Comparison of ENCODE assay signal across 8 cellular contexts in the genomic region with DNA sequence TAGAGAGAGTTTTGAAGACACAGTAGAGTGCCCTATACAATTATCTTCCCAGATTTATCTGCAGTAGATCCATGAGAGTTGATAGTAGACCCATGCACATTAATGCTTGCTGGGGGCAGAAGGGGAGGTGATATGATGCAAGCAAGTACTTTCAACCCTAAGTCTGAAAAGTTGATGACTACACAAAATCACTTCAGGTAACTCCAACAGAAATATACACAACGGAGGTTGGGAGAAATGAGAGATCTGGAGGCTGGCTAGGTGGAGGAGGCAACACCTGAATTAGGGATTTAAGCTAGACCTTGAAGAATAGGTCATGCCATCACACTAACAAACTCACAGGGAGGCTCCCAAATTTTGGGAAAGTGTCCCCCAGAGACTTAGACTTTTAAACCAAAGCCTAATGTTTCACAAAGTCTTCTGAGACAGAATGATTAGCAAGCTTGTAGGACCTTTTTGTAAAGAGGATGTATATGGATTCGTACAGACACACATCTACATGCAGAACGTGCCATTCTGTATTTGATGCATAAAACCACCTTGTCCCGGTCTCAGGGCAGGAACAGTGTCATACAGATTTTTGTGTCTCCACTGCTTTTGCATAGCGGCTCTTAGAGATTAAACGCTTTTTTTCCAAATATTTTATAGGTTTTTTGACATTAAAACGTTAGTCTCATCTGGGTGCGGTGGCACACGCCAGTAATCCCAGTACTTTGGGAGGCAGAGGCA. TPM values are rescaled to one million over a fixed set of nuclear protein-coding genes. Genes with fewer than 3 reads are reported as not detected.
A peak's percentile ranks its signal among the peaks of the same experiment; 100 is the strongest.
DNase-seq lines count a peak whose midpoint lies in the region; ATAC-seq, FAIRE-seq and TF ChIP-seq lines count a peak whose summit lies in the region.

No MANE protein-coding gene starts in this region.

- DNase-seq in AG10803 (ENCODE audit: low read depth) (no peak), breast epithelium (ENCODE audit: low spot score in 2 of 2) (no peak), neural progenitor cell (ENCODE audit: low spot score) (no peak), GM19239 (ENCODE audit: insufficient read length, low spot score) (no peak), SW480 (ENCODE audit: low spot score) (no peak)
- no peak for DNase-seq in activated CD4-positive, alpha-beta T cell treated with anti-CD3 and anti-CD28 coated beads for 48 hours

- no peaks in the 10 kb centered on the region for H3K27me3 Mint-ChIP-seq in neural progenitor cell (ENCODE audit: insufficient read depth, low read depth)

- no peaks in the 10 kb centered on the region for H3K9me3 Mint-ChIP-seq in neural progenitor cell

- H3K4me1 Mint-ChIP-seq in neural progenitor cell: peaks cover 21% of the 10 kb centered on the region

- ATAC-seq in HG03108 (IDR thresholded peaks at IDR 0.05; ENCODE audit: unreplicated experiment): no peak

- intact Hi-C loops in breast epithelium (cut with DNase I; ENCODE audit: low total_unique reads): no loop called here

- H2AFZ ChIP-seq in neural progenitor cell (replicated peaks): peak overlapping the region; percentile 93

- H3K4me1 ChIP-seq in HUES48 (ENCODE audit: control insufficient read depth, insufficient read depth, low read length) (peaks cover 7% of the 10 kb centered on the region), breast epithelium (no peaks in the 10 kb centered on the region), neural progenitor cell (peaks cover 9% of the 10 kb centered on the region)

- peaks cover 10% of the 10 kb centered on the region for H3F3A ChIP-seq in neural progenitor cell (ENCODE audit: low read depth)

- H3K9ac ChIP-seq in HUES48 (ENCODE audit: low read depth, low read length) (no peak overlapping the region), neural progenitor cell (no peak overlapping the region)

- H3K9me3 ChIP-seq in HUES48 (ENCODE audit: control insufficient read depth, insufficient read depth, low read length): no peaks in the 10 kb centered on the region
- H3K9me3 ChIP-seq in breast epithelium: no peaks in the 10 kb centered on the region
- H3K9me3 ChIP-seq in neural progenitor cell (ENCODE audit: low read depth): no peaks in the 10 kb centered on the region

- no peak for FAIRE-seq in GM19239 (lab: Jason Lieb, UNC)

- H3K79me2 ChIP-seq in neural progenitor cell (ENCODE audit: low read depth): peaks cover 27% of the 10 kb centered on the region

- H3K36me3 Mint-ChIP-seq in neural progenitor cell: peaks cover 7% of the 10 kb centered on the region

- H3K4me2 ChIP-seq in neural progenitor cell: peak overlapping the region; percentile 86

- H3K4me3 Mint-ChIP-seq in neural progenitor cell: peak overlapping the region; percentile 95

- no peak overlapping the region for H3K27ac ChIP-seq in HUES48 (ENCODE audit: low read depth, low read length)
- H3K27ac ChIP-seq in breast epithelium: no peak overlapping the region
- H3K27ac ChIP-seq in neural progenitor cell: no peak overlapping the region

- no peaks in the 10 kb centered on the region for H4K20me1 ChIP-seq in neural progenitor cell (ENCODE audit: low read depth)

- TF ChIP-seq CTCF in AG10803 (conservative IDR thresholded peaks at IDR 0.05; ENCODE audit: low read length): no peak
- no peak for TF ChIP-seq CTCF in breast epithelium (IDR thresholded peaks at IDR 0.05)
- TF ChIP-seq CTCF in neural progenitor cell (IDR thresholded peaks at IDR 0.05): no peak

- no peak overlapping the region for H3K27ac Mint-ChIP-seq in neural progenitor cell

- H3K36me3 ChIP-seq in HUES48 (ENCODE audit: control insufficient read depth, insufficient read depth, low read length) (peaks cover 18% of the 10 kb centered on the region), breast epithelium (no peaks in the 10 kb centered on the region), neural progenitor cell (no peaks in the 10 kb centered on the region)

- peak overlapping the region; percentile 76 for H3K4me3 ChIP-seq in AG10803 (ENCODE audit: low read length)
- peak overlapping the region; percentile 85; the same call in 1 of the 2 replicates for H3K4me3 ChIP-seq in HUES48 (ENCODE audit: low read depth, low read length)
- H3K4me3 ChIP-seq in breast epithelium: peak overlapping the region in 2 of 3 donors; percentile 77 to 92
- H3K4me3 ChIP-seq in neural progenitor cell: peak overlapping the region; percentile 68

- H3K27me3 ChIP-seq in HUES48 (ENCODE audit: control insufficient read depth, insufficient read depth, low read length) (peaks cover 8% of the 10 kb centered on the region; the same call in 1 of the 2 replicates), breast epithelium (no peaks in the 10 kb centered on the region), neural progenitor cell (peaks cover 35% of the 10 kb centered on the region)

- TF ChIP-seq POLR2A in breast epithelium (IDR thresholded peaks at IDR 0.05): no peak

RNA-seq across cellular contexts. Expression of gene STAMBP, which starts 0.9 kb away (rescaled TPM):
- 10 to 100 TPM; 26.1 to 32.5 (median 32.4) TPM for total RNA-seq in breast epithelium
- 34.0 and 77.3 TPM in 2 replicates for total RNA-seq in neural progenitor cell (ENCODE audit: low replicate concordance)

RNA-seq across cellular contexts. Expression of gene C2orf78, which starts 43.8 kb away (rescaled TPM):
- total RNA-seq in breast epithelium (not detected), neural progenitor cell (ENCODE audit: low replicate concordance) (0.06 and 0.21 TPM in 2 replicates)

RNA-seq across cellular contexts. Expression of gene DUSP11, which starts 47.9 kb away (rescaled TPM):
- total RNA-seq in breast epithelium (10 to 100 TPM; 28.8 to 49.9 (median 36.1) TPM), neural progenitor cell (ENCODE audit: low replicate concordance) (29.5 and 43.5 TPM in 2 replicates)
